Comparison of ENCODE assay signal across 1 cellular context in the genomic region with DNA sequence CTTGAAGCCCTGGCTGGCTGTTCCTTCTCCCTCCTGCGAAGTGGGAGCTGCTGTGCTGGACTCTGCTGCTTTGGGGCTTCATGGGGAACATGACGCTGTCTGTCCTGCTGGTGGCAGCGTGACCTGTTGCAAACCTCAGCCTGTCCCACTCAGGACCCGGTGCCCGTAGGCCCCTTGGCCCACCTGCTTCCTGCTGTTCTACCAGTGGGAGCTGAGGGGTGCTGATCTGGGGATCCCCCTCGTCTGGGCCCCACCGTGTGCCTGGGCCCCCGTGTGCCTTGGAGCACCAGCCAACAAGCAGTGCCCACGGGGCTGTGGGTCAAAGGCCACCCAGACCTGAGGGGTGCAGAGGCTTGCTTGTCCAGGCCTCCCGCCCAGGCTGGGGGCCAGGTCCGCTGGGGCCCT.
TF ChIP-seq lines count a peak whose summit lies in the region.

No MANE protein-coding gene starts in this region.

TF ChIP-seq in SK-N-SH treated with all-trans-retinoic acid at 6 μM for 48 hours, 23 proteins besides CTCF, POLR2A, EP300 and RAD21 (continued from another document):
- TF ChIP-seq, protein P1, sequence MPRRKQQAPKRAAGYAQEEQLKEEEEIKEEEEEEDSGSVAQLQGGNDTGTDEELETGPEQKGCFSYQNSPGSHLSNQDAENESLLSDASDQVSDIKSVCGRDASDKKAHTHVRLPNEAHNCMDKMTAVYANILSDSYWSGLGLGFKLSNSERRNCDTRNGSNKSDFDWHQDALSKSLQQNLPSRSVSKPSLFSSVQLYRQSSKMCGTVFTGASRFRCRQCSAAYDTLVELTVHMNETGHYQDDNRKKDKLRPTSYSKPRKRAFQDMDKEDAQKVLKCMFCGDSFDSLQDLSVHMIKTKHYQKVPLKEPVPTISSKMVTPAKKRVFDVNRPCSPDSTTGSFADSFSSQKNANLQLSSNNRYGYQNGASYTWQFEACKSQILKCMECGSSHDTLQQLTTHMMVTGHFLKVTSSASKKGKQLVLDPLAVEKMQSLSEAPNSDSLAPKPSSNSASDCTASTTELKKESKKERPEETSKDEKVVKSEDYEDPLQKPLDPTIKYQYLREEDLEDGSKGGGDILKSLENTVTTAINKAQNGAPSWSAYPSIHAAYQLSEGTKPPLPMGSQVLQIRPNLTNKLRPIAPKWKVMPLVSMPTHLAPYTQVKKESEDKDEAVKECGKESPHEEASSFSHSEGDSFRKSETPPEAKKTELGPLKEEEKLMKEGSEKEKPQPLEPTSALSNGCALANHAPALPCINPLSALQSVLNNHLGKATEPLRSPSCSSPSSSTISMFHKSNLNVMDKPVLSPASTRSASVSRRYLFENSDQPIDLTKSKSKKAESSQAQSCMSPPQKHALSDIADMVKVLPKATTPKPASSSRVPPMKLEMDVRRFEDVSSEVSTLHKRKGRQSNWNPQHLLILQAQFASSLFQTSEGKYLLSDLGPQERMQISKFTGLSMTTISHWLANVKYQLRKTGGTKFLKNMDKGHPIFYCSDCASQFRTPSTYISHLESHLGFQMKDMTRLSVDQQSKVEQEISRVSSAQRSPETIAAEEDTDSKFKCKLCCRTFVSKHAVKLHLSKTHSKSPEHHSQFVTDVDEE (CRISPR knock-in tag; IDR thresholded peaks at IDR 0.05): no peak
- no peak for TF ChIP-seq ISL1 (CRISPR knock-in tag; IDR thresholded peaks at IDR 0.05)
- no peak for TF ChIP-seq ZC3H10 (CRISPR knock-in tag; IDR thresholded peaks at IDR 0.05)
- no peak for TF ChIP-seq ESRRG (CRISPR knock-in tag; IDR thresholded peaks at IDR 0.05)
- TF ChIP-seq CSDC2 (CRISPR knock-in tag; IDR thresholded peaks at IDR 0.05): no peak
- no peak for TF ChIP-seq ZNF70 (CRISPR knock-in tag; IDR thresholded peaks at IDR 0.05)
- TF ChIP-seq ARNTL (CRISPR knock-in tag; IDR thresholded peaks at IDR 0.05; ENCODE audit: borderline replicate concordance, low read depth): no peak
